ENCODE assay signal across 1 cellular context in the genomic region with DNA sequence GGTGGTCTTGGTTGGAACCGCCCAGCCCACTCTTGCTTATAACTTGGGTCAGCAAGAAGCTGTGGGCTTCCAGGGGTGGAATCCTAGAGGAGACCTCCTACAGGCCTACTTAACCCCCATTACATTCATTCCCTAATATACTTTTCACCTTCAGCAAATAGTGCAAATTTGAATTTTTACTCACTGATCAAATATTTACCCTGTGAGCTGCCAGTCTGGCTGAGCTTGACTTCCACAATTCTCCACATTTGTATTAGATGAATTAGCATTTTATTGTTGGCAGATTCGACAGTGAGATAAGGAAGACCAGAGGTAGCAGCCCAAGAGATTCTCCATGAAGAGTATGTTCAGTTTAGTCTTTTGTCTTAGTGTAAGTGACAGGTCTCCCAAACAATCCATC.
TF ChIP-seq lines count a peak whose summit lies in the region.

No MANE protein-coding gene starts in this region.

TF ChIP-seq in SK-N-SH, 30 proteins besides CTCF, POLR2A, EP300 and RAD21 (continued from another document):
- TF ChIP-seq, protein P1, sequence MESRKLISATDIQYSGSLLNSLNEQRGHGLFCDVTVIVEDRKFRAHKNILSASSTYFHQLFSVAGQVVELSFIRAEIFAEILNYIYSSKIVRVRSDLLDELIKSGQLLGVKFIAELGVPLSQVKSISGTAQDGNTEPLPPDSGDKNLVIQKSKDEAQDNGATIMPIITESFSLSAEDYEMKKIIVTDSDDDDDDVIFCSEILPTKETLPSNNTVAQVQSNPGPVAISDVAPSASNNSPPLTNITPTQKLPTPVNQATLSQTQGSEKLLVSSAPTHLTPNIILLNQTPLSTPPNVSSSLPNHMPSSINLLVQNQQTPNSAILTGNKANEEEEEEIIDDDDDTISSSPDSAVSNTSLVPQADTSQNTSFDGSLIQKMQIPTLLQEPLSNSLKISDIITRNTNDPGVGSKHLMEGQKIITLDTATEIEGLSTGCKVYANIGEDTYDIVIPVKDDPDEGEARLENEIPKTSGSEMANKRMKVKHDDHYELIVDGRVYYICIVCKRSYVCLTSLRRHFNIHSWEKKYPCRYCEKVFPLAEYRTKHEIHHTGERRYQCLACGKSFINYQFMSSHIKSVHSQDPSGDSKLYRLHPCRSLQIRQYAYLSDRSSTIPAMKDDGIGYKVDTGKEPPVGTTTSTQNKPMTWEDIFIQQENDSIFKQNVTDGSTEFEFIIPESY (IDR thresholded peaks at IDR 0.05; ENCODE audit: borderline replicate concordance, low read depth) = no peak
- TF ChIP-seq CHD2 (IDR thresholded peaks at IDR 0.05; ENCODE audit: low read length, partially characterized antibody) = no peak
- TF ChIP-seq SIN3A (IDR thresholded peaks at IDR 0.05; ENCODE audit: borderline replicate concordance, low read depth, low read length) = no peak
- TF ChIP-seq, protein P2, sequence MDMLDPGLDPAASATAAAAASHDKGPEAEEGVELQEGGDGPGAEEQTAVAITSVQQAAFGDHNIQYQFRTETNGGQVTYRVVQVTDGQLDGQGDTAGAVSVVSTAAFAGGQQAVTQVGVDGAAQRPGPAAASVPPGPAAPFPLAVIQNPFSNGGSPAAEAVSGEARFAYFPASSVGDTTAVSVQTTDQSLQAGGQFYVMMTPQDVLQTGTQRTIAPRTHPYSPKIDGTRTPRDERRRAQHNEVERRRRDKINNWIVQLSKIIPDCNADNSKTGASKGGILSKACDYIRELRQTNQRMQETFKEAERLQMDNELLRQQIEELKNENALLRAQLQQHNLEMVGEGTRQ (IDR thresholded peaks at IDR 0.05; ENCODE audit: borderline replicate concordance, low read depth, low read length) = no peak
- TF ChIP-seq ELF1 (IDR thresholded peaks at IDR 0.05) = no peak
- no peak for TF ChIP-seq GABPA (IDR thresholded peaks at IDR 0.05; ENCODE audit: low read depth)
- no peak for TF ChIP-seq RXRA (IDR thresholded peaks at IDR 0.05; ENCODE audit: borderline replicate concordance, low read depth)
- TF ChIP-seq, protein P3, sequence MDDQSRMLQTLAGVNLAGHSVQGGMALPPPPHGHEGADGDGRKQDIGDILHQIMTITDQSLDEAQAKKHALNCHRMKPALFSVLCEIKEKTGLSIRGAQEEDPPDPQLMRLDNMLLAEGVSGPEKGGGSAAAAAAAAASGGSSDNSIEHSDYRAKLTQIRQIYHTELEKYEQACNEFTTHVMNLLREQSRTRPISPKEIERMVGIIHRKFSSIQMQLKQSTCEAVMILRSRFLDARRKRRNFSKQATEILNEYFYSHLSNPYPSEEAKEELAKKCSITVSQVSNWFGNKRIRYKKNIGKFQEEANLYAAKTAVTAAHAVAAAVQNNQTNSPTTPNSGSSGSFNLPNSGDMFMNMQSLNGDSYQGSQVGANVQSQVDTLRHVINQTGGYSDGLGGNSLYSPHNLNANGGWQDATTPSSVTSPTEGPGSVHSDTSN (IDR thresholded peaks at IDR 0.05) = no peak
